Comparison of ENCODE assay signal across 2 cellular contexts in the genomic region with DNA sequence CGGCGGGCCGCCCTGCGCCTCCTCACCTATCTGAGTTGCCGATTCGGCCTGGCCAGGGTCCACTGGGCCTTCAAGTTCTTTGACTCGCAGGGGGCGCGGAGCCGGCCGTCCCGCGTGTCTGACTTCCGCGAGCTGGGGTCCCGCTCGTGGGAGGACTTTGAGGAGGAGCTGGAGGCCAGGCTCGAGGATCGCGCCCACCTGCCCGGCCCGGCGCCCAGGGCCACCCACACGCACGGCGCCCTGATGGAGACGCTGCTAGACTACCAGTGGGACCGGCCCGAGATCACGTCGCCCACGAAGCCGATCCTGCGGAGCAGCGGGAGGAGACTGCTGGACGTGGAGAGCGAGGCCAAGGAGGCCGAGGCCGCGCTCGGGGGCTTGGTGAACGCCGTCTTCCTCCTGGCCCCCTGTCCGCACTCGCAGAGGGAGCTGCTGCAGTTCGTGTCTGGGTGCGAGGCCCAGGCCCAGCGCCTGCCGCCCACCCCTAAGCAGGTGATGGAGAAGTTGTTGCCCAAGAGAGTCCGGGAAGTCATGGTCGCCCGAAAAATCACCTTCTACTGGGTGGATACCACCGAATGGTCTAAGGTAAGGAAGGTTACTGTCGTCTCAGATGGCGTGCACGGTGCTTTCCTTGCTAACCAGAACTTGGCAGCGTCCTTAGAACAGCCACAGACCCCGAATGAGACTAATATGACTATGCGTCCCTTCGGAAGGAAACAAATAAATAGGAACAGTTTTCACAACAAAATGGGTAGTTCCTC.
TF ChIP-seq lines count a peak whose summit lies in the region.

No MANE protein-coding gene starts in this region.

TF ChIP-seq in GM12878, 131 proteins besides CTCF, POLR2A, EP300 and RAD21:
- TF ChIP-seq, protein P1, sequence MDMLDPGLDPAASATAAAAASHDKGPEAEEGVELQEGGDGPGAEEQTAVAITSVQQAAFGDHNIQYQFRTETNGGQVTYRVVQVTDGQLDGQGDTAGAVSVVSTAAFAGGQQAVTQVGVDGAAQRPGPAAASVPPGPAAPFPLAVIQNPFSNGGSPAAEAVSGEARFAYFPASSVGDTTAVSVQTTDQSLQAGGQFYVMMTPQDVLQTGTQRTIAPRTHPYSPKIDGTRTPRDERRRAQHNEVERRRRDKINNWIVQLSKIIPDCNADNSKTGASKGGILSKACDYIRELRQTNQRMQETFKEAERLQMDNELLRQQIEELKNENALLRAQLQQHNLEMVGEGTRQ (IDR thresholded peaks at IDR 0.05; ENCODE audit: borderline replicate concordance, low read depth, low read length): no peak
- TF ChIP-seq ZBED1 (IDR thresholded peaks at IDR 0.05; ENCODE audit: borderline replicate concordance) (no peak), YBX1 (IDR thresholded peaks at IDR 0.05) (no peak), ESRRA (IDR thresholded peaks at IDR 0.05; ENCODE audit: low read length) (no peak), PAX5 (IDR thresholded peaks at IDR 0.05; ENCODE audit: borderline replicate concordance, low read depth, low read length) (0 out of 2 replicates have a peak, but pooled peaks have one; percentile 2), SMARCA5 (IDR thresholded peaks at IDR 0.05) (no peak), RUNX3 (IDR thresholded peaks at IDR 0.05; ENCODE audit: low read length) (0 out of 2 replicates have a peak, but pooled peaks have one; percentile 8), SMAD5 (IDR thresholded peaks at IDR 0.05; ENCODE audit: low read depth) (no peak), BCL11A (IDR thresholded peaks at IDR 0.05; ENCODE audit: low read depth, low read length) (no peak), CHD4 (IDR thresholded peaks at IDR 0.05) (no peak), POLR2AphosphoS2 (IDR thresholded peaks at IDR 0.05; ENCODE audit: low read depth, low read length) (no peak), SMAD1 (IDR thresholded peaks at IDR 0.05; ENCODE audit: low read depth, partially characterized antibody) (no peak), GABPA (IDR thresholded peaks at IDR 0.05; ENCODE audit: low read depth) (no peak), CHD2 (IDR thresholded peaks at IDR 0.05; ENCODE audit: borderline replicate concordance, low read depth, low read length) (no peak)
- TF ChIP-seq, protein P2, sequence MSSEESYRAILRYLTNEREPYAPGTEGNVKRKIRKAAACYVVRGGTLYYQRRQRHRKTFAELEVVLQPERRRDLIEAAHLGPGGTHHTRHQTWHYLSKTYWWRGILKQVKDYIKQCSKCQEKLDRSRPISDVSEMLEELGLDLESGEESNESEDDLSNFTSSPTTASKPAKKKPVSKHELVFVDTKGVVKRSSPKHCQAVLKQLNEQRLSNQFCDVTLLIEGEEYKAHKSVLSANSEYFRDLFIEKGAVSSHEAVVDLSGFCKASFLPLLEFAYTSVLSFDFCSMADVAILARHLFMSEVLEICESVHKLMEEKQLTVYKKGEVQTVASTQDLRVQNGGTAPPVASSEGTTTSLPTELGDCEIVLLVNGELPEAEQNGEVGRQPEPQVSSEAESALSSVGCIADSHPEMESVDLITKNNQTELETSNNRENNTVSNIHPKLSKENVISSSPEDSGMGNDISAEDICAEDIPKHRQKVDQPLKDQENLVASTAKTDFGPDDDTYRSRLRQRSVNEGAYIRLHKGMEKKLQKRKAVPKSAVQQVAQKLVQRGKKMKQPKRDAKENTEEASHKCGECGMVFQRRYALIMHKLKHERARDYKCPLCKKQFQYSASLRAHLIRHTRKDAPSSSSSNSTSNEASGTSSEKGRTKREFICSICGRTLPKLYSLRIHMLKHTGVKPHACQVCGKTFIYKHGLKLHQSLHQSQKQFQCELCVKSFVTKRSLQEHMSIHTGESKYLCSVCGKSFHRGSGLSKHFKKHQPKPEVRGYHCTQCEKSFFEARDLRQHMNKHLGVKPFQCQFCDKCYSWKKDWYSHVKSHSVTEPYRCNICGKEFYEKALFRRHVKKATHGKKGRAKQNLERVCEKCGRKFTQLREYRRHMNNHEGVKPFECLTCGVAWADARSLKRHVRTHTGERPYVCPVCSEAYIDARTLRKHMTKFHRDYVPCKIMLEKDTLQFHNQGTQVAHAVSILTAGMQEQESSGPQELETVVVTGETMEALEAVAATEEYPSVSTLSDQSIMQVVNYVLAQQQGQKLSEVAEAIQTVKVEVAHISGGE (CRISPR knock-in tag; IDR thresholded peaks at IDR 0.05): no peak
- TF ChIP-seq, protein P3, sequence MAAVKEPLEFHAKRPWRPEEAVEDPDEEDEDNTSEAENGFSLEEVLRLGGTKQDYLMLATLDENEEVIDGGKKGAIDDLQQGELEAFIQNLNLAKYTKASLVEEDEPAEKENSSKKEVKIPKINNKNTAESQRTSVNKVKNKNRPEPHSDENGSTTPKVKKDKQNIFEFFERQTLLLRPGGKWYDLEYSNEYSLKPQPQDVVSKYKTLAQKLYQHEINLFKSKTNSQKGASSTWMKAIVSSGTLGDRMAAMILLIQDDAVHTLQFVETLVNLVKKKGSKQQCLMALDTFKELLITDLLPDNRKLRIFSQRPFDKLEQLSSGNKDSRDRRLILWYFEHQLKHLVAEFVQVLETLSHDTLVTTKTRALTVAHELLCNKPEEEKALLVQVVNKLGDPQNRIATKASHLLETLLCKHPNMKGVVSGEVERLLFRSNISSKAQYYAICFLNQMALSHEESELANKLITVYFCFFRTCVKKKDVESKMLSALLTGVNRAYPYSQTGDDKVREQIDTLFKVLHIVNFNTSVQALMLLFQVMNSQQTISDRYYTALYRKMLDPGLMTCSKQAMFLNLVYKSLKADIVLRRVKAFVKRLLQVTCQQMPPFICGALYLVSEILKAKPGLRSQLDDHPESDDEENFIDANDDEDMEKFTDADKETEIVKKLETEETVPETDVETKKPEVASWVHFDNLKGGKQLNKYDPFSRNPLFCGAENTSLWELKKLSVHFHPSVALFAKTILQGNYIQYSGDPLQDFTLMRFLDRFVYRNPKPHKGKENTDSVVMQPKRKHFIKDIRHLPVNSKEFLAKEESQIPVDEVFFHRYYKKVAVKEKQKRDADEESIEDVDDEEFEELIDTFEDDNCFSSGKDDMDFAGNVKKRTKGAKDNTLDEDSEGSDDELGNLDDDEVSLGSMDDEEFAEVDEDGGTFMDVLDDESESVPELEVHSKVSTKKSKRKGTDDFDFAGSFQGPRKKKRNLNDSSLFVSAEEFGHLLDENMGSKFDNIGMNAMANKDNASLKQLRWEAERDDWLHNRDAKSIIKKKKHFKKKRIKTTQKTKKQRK (IDR thresholded peaks at IDR 0.05; ENCODE audit: low read depth, low read length): no peak

TF ChIP-seq in HepG2, 621 proteins besides CTCF, POLR2A, EP300 and RAD21 (continues in another document):
- TF ChIP-seq, protein P4, sequence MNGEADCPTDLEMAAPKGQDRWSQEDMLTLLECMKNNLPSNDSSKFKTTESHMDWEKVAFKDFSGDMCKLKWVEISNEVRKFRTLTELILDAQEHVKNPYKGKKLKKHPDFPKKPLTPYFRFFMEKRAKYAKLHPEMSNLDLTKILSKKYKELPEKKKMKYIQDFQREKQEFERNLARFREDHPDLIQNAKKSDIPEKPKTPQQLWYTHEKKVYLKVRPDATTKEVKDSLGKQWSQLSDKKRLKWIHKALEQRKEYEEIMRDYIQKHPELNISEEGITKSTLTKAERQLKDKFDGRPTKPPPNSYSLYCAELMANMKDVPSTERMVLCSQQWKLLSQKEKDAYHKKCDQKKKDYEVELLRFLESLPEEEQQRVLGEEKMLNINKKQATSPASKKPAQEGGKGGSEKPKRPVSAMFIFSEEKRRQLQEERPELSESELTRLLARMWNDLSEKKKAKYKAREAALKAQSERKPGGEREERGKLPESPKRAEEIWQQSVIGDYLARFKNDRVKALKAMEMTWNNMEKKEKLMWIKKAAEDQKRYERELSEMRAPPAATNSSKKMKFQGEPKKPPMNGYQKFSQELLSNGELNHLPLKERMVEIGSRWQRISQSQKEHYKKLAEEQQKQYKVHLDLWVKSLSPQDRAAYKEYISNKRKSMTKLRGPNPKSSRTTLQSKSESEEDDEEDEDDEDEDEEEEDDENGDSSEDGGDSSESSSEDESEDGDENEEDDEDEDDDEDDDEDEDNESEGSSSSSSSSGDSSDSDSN (CRISPR knock-in tag; IDR thresholded peaks at IDR 0.05): peak; percentile 56; the same call in 1 of the 2 replicates
- 0 out of 2 replicates have a peak, but pooled peaks have one; percentile 40 for TF ChIP-seq ZNF563 (CRISPR knock-in tag; IDR thresholded peaks at IDR 0.05)
- TF ChIP-seq KDM5B (CRISPR knock-in tag; IDR thresholded peaks at IDR 0.05; ENCODE audit: borderline replicate concordance): peak; percentile 87
- TF ChIP-seq EZH2 (conservative IDR thresholded peaks at IDR 0.05; ENCODE audit: low read depth, low read length): no peak
- TF ChIP-seq, protein P5, sequence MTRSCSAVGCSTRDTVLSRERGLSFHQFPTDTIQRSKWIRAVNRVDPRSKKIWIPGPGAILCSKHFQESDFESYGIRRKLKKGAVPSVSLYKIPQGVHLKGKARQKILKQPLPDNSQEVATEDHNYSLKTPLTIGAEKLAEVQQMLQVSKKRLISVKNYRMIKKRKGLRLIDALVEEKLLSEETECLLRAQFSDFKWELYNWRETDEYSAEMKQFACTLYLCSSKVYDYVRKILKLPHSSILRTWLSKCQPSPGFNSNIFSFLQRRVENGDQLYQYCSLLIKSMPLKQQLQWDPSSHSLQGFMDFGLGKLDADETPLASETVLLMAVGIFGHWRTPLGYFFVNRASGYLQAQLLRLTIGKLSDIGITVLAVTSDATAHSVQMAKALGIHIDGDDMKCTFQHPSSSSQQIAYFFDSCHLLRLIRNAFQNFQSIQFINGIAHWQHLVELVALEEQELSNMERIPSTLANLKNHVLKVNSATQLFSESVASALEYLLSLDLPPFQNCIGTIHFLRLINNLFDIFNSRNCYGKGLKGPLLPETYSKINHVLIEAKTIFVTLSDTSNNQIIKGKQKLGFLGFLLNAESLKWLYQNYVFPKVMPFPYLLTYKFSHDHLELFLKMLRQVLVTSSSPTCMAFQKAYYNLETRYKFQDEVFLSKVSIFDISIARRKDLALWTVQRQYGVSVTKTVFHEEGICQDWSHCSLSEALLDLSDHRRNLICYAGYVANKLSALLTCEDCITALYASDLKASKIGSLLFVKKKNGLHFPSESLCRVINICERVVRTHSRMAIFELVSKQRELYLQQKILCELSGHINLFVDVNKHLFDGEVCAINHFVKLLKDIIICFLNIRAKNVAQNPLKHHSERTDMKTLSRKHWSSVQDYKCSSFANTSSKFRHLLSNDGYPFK (CRISPR knock-in tag; IDR thresholded peaks at IDR 0.05; ENCODE audit: borderline replicate concordance): peak; percentile 37; the same call in 1 of the 2 replicates
- TF ChIP-seq, protein P6, sequence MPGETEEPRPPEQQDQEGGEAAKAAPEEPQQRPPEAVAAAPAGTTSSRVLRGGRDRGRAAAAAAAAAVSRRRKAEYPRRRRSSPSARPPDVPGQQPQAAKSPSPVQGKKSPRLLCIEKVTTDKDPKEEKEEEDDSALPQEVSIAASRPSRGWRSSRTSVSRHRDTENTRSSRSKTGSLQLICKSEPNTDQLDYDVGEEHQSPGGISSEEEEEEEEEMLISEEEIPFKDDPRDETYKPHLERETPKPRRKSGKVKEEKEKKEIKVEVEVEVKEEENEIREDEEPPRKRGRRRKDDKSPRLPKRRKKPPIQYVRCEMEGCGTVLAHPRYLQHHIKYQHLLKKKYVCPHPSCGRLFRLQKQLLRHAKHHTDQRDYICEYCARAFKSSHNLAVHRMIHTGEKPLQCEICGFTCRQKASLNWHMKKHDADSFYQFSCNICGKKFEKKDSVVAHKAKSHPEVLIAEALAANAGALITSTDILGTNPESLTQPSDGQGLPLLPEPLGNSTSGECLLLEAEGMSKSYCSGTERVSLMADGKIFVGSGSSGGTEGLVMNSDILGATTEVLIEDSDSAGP (CRISPR knock-in tag; IDR thresholded peaks at IDR 0.05; ENCODE audit: borderline replicate concordance): peak; percentile 67
- no peak for TF ChIP-seq NR2F2 (IDR thresholded peaks at IDR 0.05; ENCODE audit: borderline replicate concordance, low read depth)
- peak; percentile 28; the same call in 1 of the 2 replicates for TF ChIP-seq ZNF747 (CRISPR knock-in tag; IDR thresholded peaks at IDR 0.05; ENCODE audit: borderline replicate concordance)
- peak; percentile 55; the same call in 1 of the 2 replicates for TF ChIP-seq ZNF768 (CRISPR knock-in tag; IDR thresholded peaks at IDR 0.05)
- TF ChIP-seq SMARCE1 (IDR thresholded peaks at IDR 0.05; ENCODE audit: borderline replicate concordance): no peak
- TF ChIP-seq, protein P7, sequence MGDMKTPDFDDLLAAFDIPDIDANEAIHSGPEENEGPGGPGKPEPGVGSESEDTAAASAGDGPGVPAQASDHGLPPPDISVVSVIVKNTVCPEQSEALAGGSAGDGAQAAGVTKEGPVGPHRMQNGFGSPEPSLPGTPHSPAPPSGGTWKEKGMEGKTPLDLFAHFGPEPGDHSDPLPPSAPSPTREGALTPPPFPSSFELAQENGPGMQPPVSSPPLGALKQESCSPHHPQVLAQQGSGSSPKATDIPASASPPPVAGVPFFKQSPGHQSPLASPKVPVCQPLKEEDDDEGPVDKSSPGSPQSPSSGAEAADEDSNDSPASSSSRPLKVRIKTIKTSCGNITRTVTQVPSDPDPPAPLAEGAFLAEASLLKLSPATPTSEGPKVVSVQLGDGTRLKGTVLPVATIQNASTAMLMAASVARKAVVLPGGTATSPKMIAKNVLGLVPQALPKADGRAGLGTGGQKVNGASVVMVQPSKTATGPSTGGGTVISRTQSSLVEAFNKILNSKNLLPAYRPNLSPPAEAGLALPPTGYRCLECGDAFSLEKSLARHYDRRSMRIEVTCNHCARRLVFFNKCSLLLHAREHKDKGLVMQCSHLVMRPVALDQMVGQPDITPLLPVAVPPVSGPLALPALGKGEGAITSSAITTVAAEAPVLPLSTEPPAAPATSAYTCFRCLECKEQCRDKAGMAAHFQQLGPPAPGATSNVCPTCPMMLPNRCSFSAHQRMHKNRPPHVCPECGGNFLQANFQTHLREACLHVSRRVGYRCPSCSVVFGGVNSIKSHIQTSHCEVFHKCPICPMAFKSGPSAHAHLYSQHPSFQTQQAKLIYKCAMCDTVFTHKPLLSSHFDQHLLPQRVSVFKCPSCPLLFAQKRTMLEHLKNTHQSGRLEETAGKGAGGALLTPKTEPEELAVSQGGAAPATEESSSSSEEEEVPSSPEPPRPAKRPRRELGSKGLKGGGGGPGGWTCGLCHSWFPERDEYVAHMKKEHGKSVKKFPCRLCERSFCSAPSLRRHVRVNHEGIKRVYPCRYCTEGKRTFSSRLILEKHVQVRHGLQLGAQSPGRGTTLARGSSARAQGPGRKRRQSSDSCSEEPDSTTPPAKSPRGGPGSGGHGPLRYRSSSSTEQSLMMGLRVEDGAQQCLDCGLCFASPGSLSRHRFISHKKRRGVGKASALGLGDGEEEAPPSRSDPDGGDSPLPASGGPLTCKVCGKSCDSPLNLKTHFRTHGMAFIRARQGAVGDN (CRISPR knock-in tag; IDR thresholded peaks at IDR 0.05): peak; percentile 81
- TF ChIP-seq, protein P8, sequence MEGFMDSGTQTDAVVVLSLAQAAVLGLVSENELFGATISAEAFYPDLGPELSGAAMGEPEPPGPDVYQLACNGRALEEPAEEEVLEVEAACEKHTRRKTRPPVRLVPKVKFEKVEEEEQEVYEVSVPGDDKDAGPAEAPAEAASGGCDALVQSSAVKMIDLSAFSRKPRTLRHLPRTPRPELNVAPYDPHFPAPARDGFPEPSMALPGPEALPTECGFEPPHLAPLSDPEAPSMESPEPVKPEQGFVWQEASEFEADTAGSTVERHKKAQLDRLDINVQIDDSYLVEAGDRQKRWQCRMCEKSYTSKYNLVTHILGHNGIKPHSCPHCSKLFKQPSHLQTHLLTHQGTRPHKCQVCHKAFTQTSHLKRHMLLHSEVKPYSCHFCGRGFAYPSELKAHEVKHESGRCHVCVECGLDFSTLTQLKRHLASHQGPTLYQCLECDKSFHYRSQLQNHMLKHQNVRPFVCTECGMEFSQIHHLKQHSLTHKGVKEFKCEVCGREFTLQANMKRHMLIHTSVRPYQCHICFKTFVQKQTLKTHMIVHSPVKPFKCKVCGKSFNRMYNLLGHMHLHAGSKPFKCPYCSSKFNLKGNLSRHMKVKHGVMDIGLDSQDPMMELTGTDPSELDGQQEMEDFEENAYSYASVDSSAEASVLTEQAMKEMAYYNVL (CRISPR knock-in tag; IDR thresholded peaks at IDR 0.05; ENCODE audit: borderline replicate concordance): 0 out of 2 replicates have a peak, but pooled peaks have one; percentile 46
